21 cellular contexts compared by ENCODE assay signal in genomic region chr7:70807650-70808049, GRCh38.
"Had no signal": no experiment of that assay in that cellular context is flagged by ENCODE, and none has a peak within 500 bp of the region (broad histone marks: within the 10 kb centered on the region; RNA-seq: fewer than 3 reads in every experiment).

No MANE protein-coding gene starts in this region.

- H3K9me3 ChIP-seq: esophagus muscularis mucosa, mucosa of descending colon, neutrophil had no signal

- H3K27me3 ChIP-seq: breast epithelium, neutrophil, upper lobe of left lung had no signal

- DNase-seq: activated CD4-positive, alpha-beta memory T cell treated with anti-CD3 and anti-CD28 coated beads for 36 hours; activated CD4-positive, CD25-positive, alpha-beta regulatory T cell treated with anti-CD3 and anti-CD28 coated beads, Interleukin-2, amount 50 U/mL, for 72 hours; activated CD8-positive, alpha-beta memory T cell treated with anti-CD3 and anti-CD28 coated beads, Interleukin-2, amount 50 U/mL, for 4 hours; activated naive CD4-positive, alpha-beta T cell; aorta; dorsolateral prefrontal cortex; glutamatergic neuron; left colon; mucosa of descending colon; naive thymus-derived CD8-positive, alpha-beta T cell; right cardiac atrium; spleen; stimulated activated CD4-positive, alpha-beta T cell treated with anti-CD3 and anti-CD28 coated beads, Interleukin-2, amount 100 ng/mL, for 24 hours; stimulated activated naive CD4-positive, alpha-beta T cell; substantia nigra had no signal

- H3K36me3 ChIP-seq: breast epithelium, esophagus muscularis mucosa, neutrophil, spleen, upper lobe of left lung had no signal

- H3K27ac ChIP-seq: breast epithelium, dorsolateral prefrontal cortex, esophagus muscularis mucosa, neutrophil, spleen, upper lobe of left lung had no signal

- H3K4me1 ChIP-seq: breast epithelium, esophagus muscularis mucosa, spleen, upper lobe of left lung had no signal

- H3K27me3 Mint-ChIP-seq: activated CD4-positive, alpha-beta memory T cell treated with anti-CD3 and anti-CD28 coated beads for 36 hours had no signal

- ATAC-seq: left colon; mucosa of descending colon; naive thymus-derived CD8-positive, alpha-beta T cell; right cardiac atrium had no signal

- H3K27ac Mint-ChIP-seq: activated CD4-positive, alpha-beta memory T cell treated with anti-CD3 and anti-CD28 coated beads for 36 hours; naive thymus-derived CD8-positive, alpha-beta T cell; progenitor cell of endocrine pancreas had no signal

- H3K4me3 Mint-ChIP-seq: activated CD4-positive, alpha-beta memory T cell treated with anti-CD3 and anti-CD28 coated beads for 36 hours; naive thymus-derived CD8-positive, alpha-beta T cell had no signal

- H3K36me3 Mint-ChIP-seq: activated CD4-positive, alpha-beta memory T cell treated with anti-CD3 and anti-CD28 coated beads for 36 hours had no signal

- H3K4me3 ChIP-seq: breast epithelium, dorsolateral prefrontal cortex, esophagus muscularis mucosa, lung, mucosa of descending colon, spleen, upper lobe of left lung had no signal
